Comparison of ENCODE assay signal across 18 cellular contexts in genomic region chr16:64276646-64277045, GRCh38.
DNase-seq lines count a peak whose midpoint lies in the region; ATAC-seq and TF ChIP-seq lines count a peak whose summit lies in the region.
"Had no signal": no experiment of that assay in that cellular context is flagged by ENCODE, and none has a peak within 500 bp of the region (broad histone marks: within the 10 kb centered on the region; RNA-seq: fewer than 3 reads in every experiment).

No MANE protein-coding gene starts in this region.

- BruUV-seq in OCI-LY7 (replicated peaks; lab: Mats Ljungman, UMichigan), result no TSS peak

- no peak for ATAC-seq in gastrocnemius medialis

- H3K27ac ChIP-seq in Karpas-422 (ENCODE audit: low read length) (peak overlapping the region; percentile 74), OCI-LY7 (ENCODE audit: low read depth, low read length, poor library complexity, severe bottlenecking) (no peak overlapping the region), GM23248 (no peak overlapping the region), gastrocnemius medialis (no peak overlapping the region), tibial nerve (no peak overlapping the region)
- H3K27ac ChIP-seq: 22Rv1 had no signal

- peak overlapping the region; percentile 31 for H3K4me2 ChIP-seq in Karpas-422 (ENCODE audit: low read depth, low read length, poor library complexity, severe bottlenecking)
- H3K4me2 ChIP-seq in OCI-LY7 (ENCODE audit: low read length), result no peak overlapping the region
- no peak overlapping the region for H3K4me2 ChIP-seq in GM23248 (ENCODE audit: unreplicated experiment)

- no peak for TF ChIP-seq EP300 in tibial nerve (IDR thresholded peaks at IDR 0.05)

- H3K4me3 ChIP-seq in Karpas-422 (ENCODE audit: low read length) (no peak overlapping the region; the same call in 1 of the 2 replicates), OCI-LY7 (ENCODE audit: low read depth, low read length, poor library complexity, severe bottlenecking) (no peak overlapping the region), foreskin fibroblast (ENCODE audit: low read depth in 1 of 2, low read length in 2 of 2) (no peak overlapping the region), GM23248 (no peak overlapping the region), gastrocnemius medialis (no peak overlapping the region), tibial nerve (no peak overlapping the region)
- H3K4me3 ChIP-seq: HAP-1 had no signal

- CTCF ChIA-PET in OCI-LY7 (lab: Charles Lee; ENCODE audit: unreplicated experiment), result no interaction called here

- no peaks in the 10 kb centered on the region for H3K9me2 ChIP-seq in Karpas-422 (replicated peaks; ENCODE audit: insufficient read depth, low read length)
- H3K9me2 ChIP-seq in OCI-LY7 (ENCODE audit: insufficient read depth, low read length), result no peaks in the 10 kb centered on the region
- no peaks in the 10 kb centered on the region for H3K9me2 ChIP-seq in GM23248 (ENCODE audit: insufficient read depth)

- H3K9ac ChIP-seq in Karpas-422 (ENCODE audit: low read length), result no peak overlapping the region
- H3K9ac ChIP-seq in GM23248, result no peak overlapping the region

- no peak for TF ChIP-seq CTCF in AG09319 (IDR thresholded peaks at IDR 0.05; ENCODE audit: low read depth, low read length)
- TF ChIP-seq CTCF in OCI-LY7 (conservative IDR thresholded peaks at IDR 0.05; ENCODE audit: low read length), result no peak
- no peak for TF ChIP-seq CTCF in foreskin fibroblast (IDR thresholded peaks at IDR 0.05; ENCODE audit: low read depth, low read length)
- TF ChIP-seq CTCF in gastrocnemius medialis (IDR thresholded peaks at IDR 0.05 in 4 of 5, conservative IDR thresholded peaks at IDR 0.05 in 1 of 5), result no peak
- TF ChIP-seq CTCF in tibial nerve (IDR thresholded peaks at IDR 0.05), result no peak

- peak; percentile 16 for DNase-seq in AG09319 (ENCODE audit: extremely low read depth, low read depth)
- DNase-seq in Karpas-422, result no peak
- no peak for DNase-seq in OCI-LY7 (ENCODE audit: low spot score)
- peak; percentile 82 for DNase-seq in fibroblast of peridontal ligament (ENCODE audit: extremely low read depth)
- DNase-seq in foreskin fibroblast, result no peak
- no peak for DNase-seq in GM23248
- no peak for DNase-seq in gastrocnemius medialis
- DNase-seq in tibial nerve (ENCODE audit: low spot score in 2 of 2), result no peak
- DNase-seq: C1 segment of cervical spinal cord; Calu3; CD4-positive, alpha-beta memory T cell; COR-L47; DMS53; DMS79 treated with DMSO at 0.1 percent for 48 hours; GOT3; HFFc6 had no signal

- no peaks in the 10 kb centered on the region; the same call in 1 of the 2 replicates for H3K36me3 ChIP-seq in Karpas-422 (ENCODE audit: insufficient read depth, low read length)
- no peaks in the 10 kb centered on the region for H3K36me3 ChIP-seq in OCI-LY7 (ENCODE audit: insufficient read depth, low read length)
- no peaks in the 10 kb centered on the region for H3K36me3 ChIP-seq in GM23248 (ENCODE audit: low read depth)
- H3K36me3 ChIP-seq in gastrocnemius medialis, result no peaks in the 10 kb centered on the region
- H3K36me3 ChIP-seq in tibial nerve, result no peaks in the 10 kb centered on the region
- H3K36me3 ChIP-seq: HAP-1 had no signal

- H3K4me1 ChIP-seq in Karpas-422 (ENCODE audit: low read length) (peaks cover 48% of the 10 kb centered on the region), OCI-LY7 (ENCODE audit: insufficient read depth, low read length, poor library complexity, severe bottlenecking) (peaks cover 9% of the 10 kb centered on the region), GM23248 (ENCODE audit: insufficient read depth) (no peaks in the 10 kb centered on the region), gastrocnemius medialis (no peaks in the 10 kb centered on the region), tibial nerve (no peaks in the 10 kb centered on the region)
- H3K4me1 ChIP-seq: HAP-1 had no signal

- TF ChIP-seq POLR2A in gastrocnemius medialis (IDR thresholded peaks at IDR 0.05), result no peak
- no peak for TF ChIP-seq POLR2A in tibial nerve (IDR thresholded peaks at IDR 0.05)

- no peaks in the 10 kb centered on the region for H3F3A ChIP-seq in GM23248 (ENCODE audit: insufficient read depth)

- no peaks in the 10 kb centered on the region for H3K79me2 ChIP-seq in Karpas-422 (ENCODE audit: low read length)
- no peaks in the 10 kb centered on the region for H3K79me2 ChIP-seq in OCI-LY7 (ENCODE audit: insufficient read depth, low read depth, low read length)
- H3K79me2 ChIP-seq in GM23248 (ENCODE audit: insufficient read depth), result no peaks in the 10 kb centered on the region

- 92 to 100% methylated on average over 1 of the region's 1 CpG for WGBS in GM23248 (ENCODE audit: low coverage in 1 of 2, low lambda C conversion rate in 2 of 2, missing lambda C conversion rate in 2 of 2), 2 experiments
- 88 to 97% methylated on average over 1 of the region's 1 CpG for WGBS in tibial nerve, 2 donors

- H3K9me3 ChIP-seq in Karpas-422 (ENCODE audit: low read length), result peaks cover 7% of the 10 kb centered on the region; the same call in 1 of the 2 replicates
- H3K9me3 ChIP-seq in OCI-LY7 (ENCODE audit: low read length), result peaks cover 22% of the 10 kb centered on the region; the same call in 1 of the 2 replicates
- no peaks in the 10 kb centered on the region for H3K9me3 ChIP-seq in GM23248 (ENCODE audit: low read depth)
- H3K9me3 ChIP-seq in gastrocnemius medialis, result no peaks in the 10 kb centered on the region
- no peaks in the 10 kb centered on the region for H3K9me3 ChIP-seq in tibial nerve
- H3K9me3 ChIP-seq: HAP-1 had no signal

- in situ Hi-C loops in GM23248 (cut with MboI) (no loop called here), gastrocnemius medialis (cut with MboI; ENCODE audit: low sequenced_read_pairs in 4 of 4) (no loop called here)

- H3K27me3 ChIP-seq in Karpas-422 (ENCODE audit: low read length) (no peaks in the 10 kb centered on the region), GM23248 (replicated peaks; ENCODE audit: insufficient read depth) (no peaks in the 10 kb centered on the region), gastrocnemius medialis (no peaks in the 10 kb centered on the region), tibial nerve (no peaks in the 10 kb centered on the region)

- POLR2A ChIA-PET in OCI-LY7 (lab: Charles Lee), result interaction anchor here (1.0 kb wide), 2 partner anchors 15 to 36 kb away, joined by 3 read pairs; no protein-coding TSS in a partner anchor

- H2AFZ ChIP-seq in Karpas-422 (ENCODE audit: low read length) (peak overlapping the region; percentile 45; the same call in 1 of the 2 replicates), OCI-LY7 (ENCODE audit: low read length) (peak overlapping the region; percentile 30; the same call in 1 of the 2 replicates), GM23248 (no peak overlapping the region)

- H4K20me1 ChIP-seq in Karpas-422 (ENCODE audit: insufficient read depth, low read depth, low read length), result no peaks in the 10 kb centered on the region
- H4K20me1 ChIP-seq in OCI-LY7 (ENCODE audit: insufficient read depth, low read length), result no peaks in the 10 kb centered on the region
- no peaks in the 10 kb centered on the region for H4K20me1 ChIP-seq in GM23248 (ENCODE audit: insufficient read depth)

- intact Hi-C loops in OCI-LY7 (cut with micrococcal nuclease; ENCODE audit: unreplicated experiment), result no loop called here
- intact Hi-C loops in gastrocnemius medialis (cut with DNase I; ENCODE audit: low total_unique reads), result no loop called here

Comparison
In these comparisons a context has a peak if more than half of its experiments do, and no peak if none do; other contexts are left out.
1. DNase-seq: peak in AG09319 (single experiment) and fibroblast of peridontal ligament (single experiment); none in Karpas-422 (single experiment), OCI-LY7 (single experiment), foreskin fibroblast (0 of 2), GM23248 (single experiment), gastrocnemius medialis (0 of 2) and tibial nerve (0 of 2).